Comparison of ENCODE assay signal across 17 cellular contexts in the genomic region with DNA sequence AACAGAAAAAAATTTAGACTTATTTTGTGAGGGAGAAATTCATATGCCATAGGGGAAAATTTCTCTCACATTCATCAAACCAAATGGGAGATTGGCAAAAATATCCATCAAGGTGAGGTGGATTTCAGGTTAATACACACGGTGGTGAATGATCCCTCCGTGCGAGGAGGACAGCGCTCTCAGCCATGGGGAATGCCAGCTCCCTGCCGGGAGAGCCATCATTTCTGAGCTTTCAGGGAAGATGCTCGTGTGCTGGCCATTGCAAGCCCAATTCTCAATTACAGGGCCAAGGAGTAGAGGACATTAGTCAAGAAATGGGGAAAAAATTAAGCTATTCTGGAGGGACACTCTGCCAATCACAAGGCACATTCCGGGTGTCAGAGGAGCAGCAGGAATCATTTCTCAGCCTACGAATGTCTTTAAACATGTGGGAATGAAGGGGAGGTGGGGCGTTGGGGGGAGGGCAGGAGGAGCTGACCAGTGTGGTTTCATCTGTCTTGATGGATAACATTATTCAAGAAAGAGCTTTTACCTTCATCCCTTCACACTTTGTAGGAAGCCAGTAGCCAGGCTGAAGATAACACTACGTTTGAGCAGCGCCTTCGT.
DNase-seq lines count a peak whose midpoint lies in the region; TF ChIP-seq lines count a peak whose summit lies in the region.
"Had no signal": no experiment of that assay in that cellular context is flagged by ENCODE, and none has a peak within 500 bp of the region (broad histone marks: within the 10 kb centered on the region; RNA-seq: fewer than 3 reads in every experiment).

No MANE protein-coding gene starts in this region.

- H3K36me3 Mint-ChIP-seq in endothelial cell (ENCODE audit: low read depth, unreplicated experiment) = peaks cover 4% of the 10 kb centered on the region
- H3K36me3 Mint-ChIP-seq in neural progenitor cell = no peaks in the 10 kb centered on the region
- H3K36me3 Mint-ChIP-seq: CD14-positive monocyte; CD4-positive, alpha-beta memory T cell had no signal

- TF ChIP-seq CTCF in endothelial cell (IDR thresholded peaks at IDR 0.05; ENCODE audit: unreplicated experiment) = no peak
- no peak for TF ChIP-seq CTCF in neural progenitor cell (IDR thresholded peaks at IDR 0.05)

- H3K4me3 Mint-ChIP-seq in endothelial cell (ENCODE audit: unreplicated experiment) (peak overlapping the region; percentile 59), neural progenitor cell (no peak overlapping the region)
- H3K4me3 Mint-ChIP-seq: CD14-positive monocyte; CD4-positive, alpha-beta memory T cell had no signal

- H3K27me3 ChIP-seq in neural progenitor cell = no peaks in the 10 kb centered on the region
- H3K27me3 ChIP-seq: BLaER1 had no signal

- H3K9me3 Mint-ChIP-seq in endothelial cell (ENCODE audit: unreplicated experiment) = no peaks in the 10 kb centered on the region
- no peaks in the 10 kb centered on the region for H3K9me3 Mint-ChIP-seq in neural progenitor cell
- H3K9me3 Mint-ChIP-seq: CD4-positive, alpha-beta memory T cell had no signal

- no peak overlapping the region for H3K4me2 ChIP-seq in neural progenitor cell
- H3K4me2 ChIP-seq: BLaER1 had no signal

- H3K9me3 ChIP-seq in neural progenitor cell (ENCODE audit: low read depth) = no peaks in the 10 kb centered on the region
- H3K9me3 ChIP-seq: BLaER1 had no signal

- H3K9ac ChIP-seq in neural progenitor cell = no peak overlapping the region
- H3K9ac ChIP-seq: BLaER1, GM23248 had no signal

- no peak overlapping the region for H3K27ac ChIP-seq in neural progenitor cell
- H3K27ac ChIP-seq: BLaER1, GM23248 had no signal

- H3K4me3 ChIP-seq in neural progenitor cell = no peak overlapping the region
- H3K4me3 ChIP-seq: BLaER1, GM12878, GM23248 had no signal

- DNase-seq in activated effector memory CD4-positive, alpha-beta T cell treated with anti-CD3 and anti-CD28 coated beads, Interleukin-2, amount 50 U/mL, for 16 hours = peak; percentile 28
- DNase-seq in activated effector memory CD4-positive, alpha-beta T cell treated with Interleukin-2 at 50 U/mL for 16 hours = no peak
- DNase-seq in cerebellum (ENCODE audit: low spot score) (peak; percentile 63), endothelial cell (ENCODE audit: low spot score) (no peak), neural progenitor cell (ENCODE audit: low spot score) (no peak), NCI-H1048 (lab: John Stamatoyannopoulos, UW) (no peak), SIG-M5 treated with dmso at 0.1 percent for 504 hours (lab: John Stamatoyannopoulos, UW; ENCODE audit: unreplicated experiment) (no peak), SHP77 (lab: John Stamatoyannopoulos, UW) (no peak)
- DNase-seq: 8988T; CD4-positive, alpha-beta memory T cell; DMS153; DMS79; GM23248; HCEC 1CT had no signal

- no peaks in the 10 kb centered on the region for H4K20me1 ChIP-seq in neural progenitor cell (ENCODE audit: low read depth)
- H4K20me1 ChIP-seq: BLaER1 had no signal

- no peaks in the 10 kb centered on the region for H3K36me3 ChIP-seq in neural progenitor cell
- H3K36me3 ChIP-seq: BLaER1 had no signal

- H2AFZ ChIP-seq in neural progenitor cell (replicated peaks) = no peak overlapping the region
- H2AFZ ChIP-seq: GM23248 had no signal

- H3K4me1 ChIP-seq in neural progenitor cell = peaks cover 44% of the 10 kb centered on the region

- peaks cover 14% of the 10 kb centered on the region for H3F3A ChIP-seq in neural progenitor cell (ENCODE audit: low read depth)

- no peaks in the 10 kb centered on the region for H3K79me2 ChIP-seq in neural progenitor cell (ENCODE audit: low read depth)

- H3K27ac Mint-ChIP-seq in endothelial cell (ENCODE audit: unreplicated experiment) (peak overlapping the region; percentile 79), neural progenitor cell (peak overlapping the region; percentile 64)
- H3K27ac Mint-ChIP-seq: CD14-positive monocyte; CD4-positive, alpha-beta memory T cell had no signal

- H3K4me1 Mint-ChIP-seq in endothelial cell (ENCODE audit: unreplicated experiment) (peaks cover 40% of the 10 kb centered on the region), neural progenitor cell (peaks cover 85% of the 10 kb centered on the region)
- H3K4me1 Mint-ChIP-seq: CD4-positive, alpha-beta memory T cell had no signal

- H3K27me3 Mint-ChIP-seq in endothelial cell (ENCODE audit: unreplicated experiment) (peaks cover 14% of the 10 kb centered on the region), neural progenitor cell (ENCODE audit: insufficient read depth, low read depth) (peaks cover 23% of the 10 kb centered on the region)
- H3K27me3 Mint-ChIP-seq: CD4-positive, alpha-beta memory T cell had no signal

Comparison
In these comparisons a context has a peak if more than half of its experiments do, and no peak if none do; other contexts are left out.
1. DNase-seq: peak in activated effector memory CD4-positive, alpha-beta T cell treated with anti-CD3 and anti-CD28 coated beads, Interleukin-2, amount 50 U/mL, for 16 hours (single experiment) and cerebellum (single experiment); none in activated effector memory CD4-positive, alpha-beta T cell treated with Interleukin-2 at 50 U/mL for 16 hours (single experiment), endothelial cell (single experiment), neural progenitor cell (single experiment), NCI-H1048 (single experiment), SIG-M5 treated with dmso at 0.1 percent for 504 hours (single experiment) and SHP77 (0 of 2).